In the genomic region with DNA sequence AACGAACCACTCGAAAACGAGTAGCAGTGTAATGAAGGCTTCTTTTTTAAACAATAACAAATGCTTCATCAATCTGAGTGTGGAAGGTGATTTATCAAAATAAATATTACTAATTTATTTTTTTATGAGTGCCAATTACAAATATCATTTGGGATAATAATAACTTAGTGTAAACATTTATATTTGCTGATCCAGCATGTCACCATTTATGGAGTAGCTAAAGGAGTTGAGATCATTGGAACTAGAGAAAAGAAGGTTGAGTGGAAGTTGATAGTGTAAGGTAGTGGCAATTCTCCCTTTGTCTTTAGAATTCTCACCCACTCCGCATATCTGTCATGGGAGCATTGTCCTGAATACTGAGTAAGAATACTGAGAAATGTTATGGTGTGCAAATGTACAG, we compare ENCODE assay signal across 8 cellular contexts.
"Had no signal": no experiment of that assay in that cellular context is flagged by ENCODE, and none has a peak within 500 bp of the region (broad histone marks: within the 10 kb centered on the region; RNA-seq: fewer than 3 reads in every experiment).

No MANE protein-coding gene starts in this region.

- H3K4me3 Mint-ChIP-seq: GM23338, H9, IgD-negative memory B cell had no signal

- ATAC-seq: GM23338 had no signal

- H3K4me3 ChIP-seq: GM23338 had no signal

- H3K27ac Mint-ChIP-seq: GM23338, H9, IgD-negative memory B cell had no signal

- FAIRE-seq: H1, H54, HTR-8/SVneo had no signal

- DNase-seq: H9, HCEC 1CT, KG1 had no signal

- H3K9me3 Mint-ChIP-seq: IgD-negative memory B cell had no signal

- H3K4me2 ChIP-seq: GM23338 had no signal

- H2AFZ ChIP-seq: GM23338 had no signal

- H3K4me1 Mint-ChIP-seq: GM23338, H9, IgD-negative memory B cell had no signal

- H3K27me3 Mint-ChIP-seq: IgD-negative memory B cell had no signal
